ENCODE assay signal across 1 cellular context in the genomic region with DNA sequence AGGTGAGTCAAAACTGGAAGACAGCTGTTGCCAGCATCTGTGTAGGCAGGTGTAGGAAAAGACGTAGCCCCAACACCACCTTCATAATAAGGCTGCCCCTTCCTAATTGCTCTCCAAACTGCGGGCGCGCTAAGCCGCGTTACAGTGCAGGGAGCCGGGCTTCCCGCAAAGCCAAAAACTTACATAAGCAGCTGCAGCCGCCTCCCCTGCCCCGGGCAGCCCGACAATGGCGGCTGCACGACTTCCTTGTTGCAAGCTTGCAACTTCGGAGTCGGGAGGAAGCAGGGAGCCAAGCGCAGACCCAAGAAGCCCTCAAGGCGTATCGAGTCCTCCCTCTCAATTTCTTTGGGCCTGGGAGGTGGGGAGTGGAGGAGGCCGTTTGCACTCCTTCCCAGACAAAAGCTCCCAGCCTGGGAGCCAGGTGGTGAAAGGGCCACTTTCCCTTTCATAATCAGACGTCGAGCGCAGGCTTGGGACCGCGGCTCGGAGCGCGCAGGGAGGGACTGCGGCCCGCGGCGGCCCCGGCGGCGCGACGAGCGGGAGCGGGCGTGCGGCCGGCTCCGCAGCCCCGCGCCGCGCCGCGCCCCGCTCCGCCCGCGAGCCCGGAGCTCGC.
TF ChIP-seq lines count a peak whose summit lies in the region.

No MANE protein-coding gene starts in this region.

TF ChIP-seq in HepG2, 621 proteins besides CTCF, POLR2A, EP300 and RAD21 (continued from another document):
- TF ChIP-seq NFAT5 (CRISPR knock-in tag; IDR thresholded peaks at IDR 0.05) (no peak), ZNF557 (CRISPR knock-in tag; IDR thresholded peaks at IDR 0.05) (no peak), ZNF34 (CRISPR knock-in tag; IDR thresholded peaks at IDR 0.05; ENCODE audit: borderline replicate concordance) (0 out of 2 replicates have a peak, but pooled peaks have one; percentile 37), ZSCAN21 (CRISPR knock-in tag; IDR thresholded peaks at IDR 0.05; ENCODE audit: borderline replicate concordance) (no peak), KLF6 (CRISPR knock-in tag; IDR thresholded peaks at IDR 0.05) (no peak), ZFY (CRISPR knock-in tag; IDR thresholded peaks at IDR 0.05) (peak; percentile 47), ELF1 (CRISPR knock-in tag; IDR thresholded peaks at IDR 0.05) (peak; percentile 62), JUND (CRISPR knock-in tag; IDR thresholded peaks at IDR 0.05) (no peak), ZNF605 (CRISPR knock-in tag; IDR thresholded peaks at IDR 0.05) (peak; percentile 39; the same call in 1 of the 2 replicates), ZNF737 (CRISPR knock-in tag; IDR thresholded peaks at IDR 0.05; ENCODE audit: borderline replicate concordance) (no peak), MIER2 (CRISPR knock-in tag; IDR thresholded peaks at IDR 0.05) (0 out of 2 replicates have a peak, but pooled peaks have one; percentile 19), NPAS2 (CRISPR knock-in tag; IDR thresholded peaks at IDR 0.05; ENCODE audit: borderline replicate concordance) (no peak), KDM1A (CRISPR knock-in tag; IDR thresholded peaks at IDR 0.05) (no peak), ASH2L (IDR thresholded peaks at IDR 0.05; ENCODE audit: insufficient read length, low read depth, low read length) (peak; percentile 52), ATF7-NPFF (CRISPR knock-in tag; IDR thresholded peaks at IDR 0.05; ENCODE audit: low read depth) (peak; percentile 79), ZNF343 (CRISPR knock-in tag; IDR thresholded peaks at IDR 0.05) (0 out of 2 replicates have a peak, but pooled peaks have one; percentile 38), ZNF281 (CRISPR knock-in tag; IDR thresholded peaks at IDR 0.05; ENCODE audit: borderline replicate concordance) (no peak), CHCHD3 (CRISPR knock-in tag; IDR thresholded peaks at IDR 0.05) (0 out of 2 replicates have a peak, but pooled peaks have one; percentile 33), RBM39 (IDR thresholded peaks at IDR 0.05; ENCODE audit: low read depth, low read length, poor library complexity, severe bottlenecking) (peak; percentile 52), DR1 (CRISPR knock-in tag; IDR thresholded peaks at IDR 0.05) (no peak), MBNL3 (CRISPR knock-in tag; conservative IDR thresholded peaks at IDR 0.05) (no peak), PPARG (CRISPR knock-in tag; conservative IDR thresholded peaks at IDR 0.05) (no peak)
- TF ChIP-seq, protein P1, sequence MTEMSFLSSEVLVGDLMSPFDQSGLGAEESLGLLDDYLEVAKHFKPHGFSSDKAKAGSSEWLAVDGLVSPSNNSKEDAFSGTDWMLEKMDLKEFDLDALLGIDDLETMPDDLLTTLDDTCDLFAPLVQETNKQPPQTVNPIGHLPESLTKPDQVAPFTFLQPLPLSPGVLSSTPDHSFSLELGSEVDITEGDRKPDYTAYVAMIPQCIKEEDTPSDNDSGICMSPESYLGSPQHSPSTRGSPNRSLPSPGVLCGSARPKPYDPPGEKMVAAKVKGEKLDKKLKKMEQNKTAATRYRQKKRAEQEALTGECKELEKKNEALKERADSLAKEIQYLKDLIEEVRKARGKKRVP (CRISPR knock-in tag; IDR thresholded peaks at IDR 0.05): 0 out of 4 replicates have a peak, but pooled peaks of 1 of the 2 experiments have one; percentile 30
- TF ChIP-seq, protein P2, sequence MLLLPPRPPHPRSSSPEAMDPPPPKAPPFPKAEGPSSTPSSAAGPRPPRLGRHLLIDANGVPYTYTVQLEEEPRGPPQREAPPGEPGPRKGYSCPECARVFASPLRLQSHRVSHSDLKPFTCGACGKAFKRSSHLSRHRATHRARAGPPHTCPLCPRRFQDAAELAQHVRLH (CRISPR knock-in tag; IDR thresholded peaks at IDR 0.05; ENCODE audit: borderline replicate concordance, low read depth): 0 out of 2 replicates have a peak, but pooled peaks have one; percentile 33
- TF ChIP-seq, protein P3, sequence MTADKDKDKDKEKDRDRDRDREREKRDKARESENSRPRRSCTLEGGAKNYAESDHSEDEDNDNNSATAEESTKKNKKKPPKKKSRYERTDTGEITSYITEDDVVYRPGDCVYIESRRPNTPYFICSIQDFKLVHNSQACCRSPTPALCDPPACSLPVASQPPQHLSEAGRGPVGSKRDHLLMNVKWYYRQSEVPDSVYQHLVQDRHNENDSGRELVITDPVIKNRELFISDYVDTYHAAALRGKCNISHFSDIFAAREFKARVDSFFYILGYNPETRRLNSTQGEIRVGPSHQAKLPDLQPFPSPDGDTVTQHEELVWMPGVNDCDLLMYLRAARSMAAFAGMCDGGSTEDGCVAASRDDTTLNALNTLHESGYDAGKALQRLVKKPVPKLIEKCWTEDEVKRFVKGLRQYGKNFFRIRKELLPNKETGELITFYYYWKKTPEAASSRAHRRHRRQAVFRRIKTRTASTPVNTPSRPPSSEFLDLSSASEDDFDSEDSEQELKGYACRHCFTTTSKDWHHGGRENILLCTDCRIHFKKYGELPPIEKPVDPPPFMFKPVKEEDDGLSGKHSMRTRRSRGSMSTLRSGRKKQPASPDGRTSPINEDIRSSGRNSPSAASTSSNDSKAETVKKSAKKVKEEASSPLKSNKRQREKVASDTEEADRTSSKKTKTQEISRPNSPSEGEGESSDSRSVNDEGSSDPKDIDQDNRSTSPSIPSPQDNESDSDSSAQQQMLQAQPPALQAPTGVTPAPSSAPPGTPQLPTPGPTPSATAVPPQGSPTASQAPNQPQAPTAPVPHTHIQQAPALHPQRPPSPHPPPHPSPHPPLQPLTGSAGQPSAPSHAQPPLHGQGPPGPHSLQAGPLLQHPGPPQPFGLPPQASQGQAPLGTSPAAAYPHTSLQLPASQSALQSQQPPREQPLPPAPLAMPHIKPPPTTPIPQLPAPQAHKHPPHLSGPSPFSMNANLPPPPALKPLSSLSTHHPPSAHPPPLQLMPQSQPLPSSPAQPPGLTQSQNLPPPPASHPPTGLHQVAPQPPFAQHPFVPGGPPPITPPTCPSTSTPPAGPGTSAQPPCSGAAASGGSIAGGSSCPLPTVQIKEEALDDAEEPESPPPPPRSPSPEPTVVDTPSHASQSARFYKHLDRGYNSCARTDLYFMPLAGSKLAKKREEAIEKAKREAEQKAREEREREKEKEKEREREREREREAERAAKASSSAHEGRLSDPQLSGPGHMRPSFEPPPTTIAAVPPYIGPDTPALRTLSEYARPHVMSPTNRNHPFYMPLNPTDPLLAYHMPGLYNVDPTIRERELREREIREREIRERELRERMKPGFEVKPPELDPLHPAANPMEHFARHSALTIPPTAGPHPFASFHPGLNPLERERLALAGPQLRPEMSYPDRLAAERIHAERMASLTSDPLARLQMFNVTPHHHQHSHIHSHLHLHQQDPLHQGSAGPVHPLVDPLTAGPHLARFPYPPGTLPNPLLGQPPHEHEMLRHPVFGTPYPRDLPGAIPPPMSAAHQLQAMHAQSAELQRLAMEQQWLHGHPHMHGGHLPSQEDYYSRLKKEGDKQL (CRISPR knock-in tag; IDR thresholded peaks at IDR 0.05; ENCODE audit: low read depth): no peak
TF ChIP-seq in HepG2: peak in this region for 79.
